ENCODE assay signal across 8 cellular contexts in genomic region chr1:151443846-151444790, GRCh38.
DNase-seq lines count a peak whose midpoint lies in the region; ATAC-seq and TF ChIP-seq lines count a peak whose summit lies in the region.

No MANE protein-coding gene starts in this region.

- peak overlapping the region; percentile 61 for H3K27ac Mint-ChIP-seq in activated naive CD8-positive, alpha-beta T cell

- H3K4me1 Mint-ChIP-seq in activated naive CD8-positive, alpha-beta T cell (ENCODE audit: low read depth) = peaks cover 60% of the 10 kb centered on the region

- DNase-seq in GM20000 (ENCODE audit: low spot score) (peak; percentile 67), NCI-H1092 treated with DMSO at 0.1 percent for 48 hours (lab: John Stamatoyannopoulos, UW) (peak; percentile 61), head of caudate nucleus (peak in 32 of 42 donors; percentile 10 to 86 (median 54)), retina (peak; percentile 60), ecto neural progenitor cell (ENCODE audit: low spot score) (no peak)

- H3K4me1 ChIP-seq in BLaER1 treated with 17β-estradiol and CSF1 and Interleukin-3, amounts not matched to agents 10 nM and 100 nM = peaks cover 20 to 50% (median 39%) of the 10 kb centered on the region in 10 experiments

- peak; percentile 99 for ATAC-seq in SK-N-SH treated with all-trans-retinoic acid at 6 μM for 48 hours

- no peak overlapping the region for H3K4me3 Mint-ChIP-seq in activated naive CD8-positive, alpha-beta T cell

- H3K9me3 ChIP-seq in BLaER1 treated with 17β-estradiol and CSF1 and Interleukin-3, amounts not matched to agents 10 nM and 100 nM (replicated peaks in 1 of 11) = peaks cover 0 to 4% (median 0%) of the 10 kb centered on the region in 11 experiments; a peak in 1 of 22 replicates

- H3K36me3 ChIP-seq in BLaER1 treated with 17β-estradiol and CSF1 and Interleukin-3, amounts not matched to agents 10 nM and 100 nM = peaks cover 30 to 64% (median 51%) of the 10 kb centered on the region in 11 experiments

- H3K27ac ChIP-seq in BLaER1 treated with 17β-estradiol and CSF1 and Interleukin-3, amounts not matched to agents 10 nM and 100 nM = peak overlapping the region in 7 of 11 experiments; percentile 8 to 49 (median 28); a peak in 8 of 22 replicates

- TF ChIP-seq CTCF in GM20000 (IDR thresholded peaks at IDR 0.05; ENCODE audit: extremely low read depth, missing control alignments) = peak; percentile 31

- H3K9me3 Mint-ChIP-seq in activated naive CD8-positive, alpha-beta T cell (ENCODE audit: low read depth) = no peaks in the 10 kb centered on the region

- peak overlapping the region in 5 of 11 experiments; percentile 11 to 55 (median 29); a peak in 3 of 22 replicates for H3K9ac ChIP-seq in BLaER1 treated with 17β-estradiol and CSF1 and Interleukin-3, amounts not matched to agents 10 nM and 100 nM

- peaks cover 69 to 100% (median 96%) of the 10 kb centered on the region in 11 experiments for H4K20me1 ChIP-seq in BLaER1 treated with 17β-estradiol and CSF1 and Interleukin-3, amounts not matched to agents 10 nM and 100 nM

- H3K4me2 ChIP-seq in BLaER1 treated with 17β-estradiol and CSF1 and Interleukin-3, amounts not matched to agents 10 nM and 100 nM = peak overlapping the region in 10 of 11 experiments; percentile 44 to 65 (median 46); a peak in 17 of 22 replicates

- intact Hi-C loops in head of caudate nucleus (cut with DNase I) = no loop called here

- H3K27me3 ChIP-seq in BLaER1 treated with 17β-estradiol and CSF1 and Interleukin-3, amounts not matched to agents 10 nM and 100 nM = no peaks in the 10 kb centered on the region

- no peaks in the 10 kb centered on the region for H3K27me3 Mint-ChIP-seq in activated naive CD8-positive, alpha-beta T cell

- peaks cover 8% of the 10 kb centered on the region for H3K36me3 Mint-ChIP-seq in activated naive CD8-positive, alpha-beta T cell

- H3K4me3 ChIP-seq in BLaER1 treated with 17β-estradiol and CSF1 and Interleukin-3, amounts not matched to agents 10 nM and 100 nM = no peak overlapping the region

TF ChIP-seq in SK-N-SH treated with all-trans-retinoic acid at 6 μM for 48 hours, 23 proteins besides CTCF, POLR2A, EP300 and RAD21:
- TF ChIP-seq, protein P1, sequence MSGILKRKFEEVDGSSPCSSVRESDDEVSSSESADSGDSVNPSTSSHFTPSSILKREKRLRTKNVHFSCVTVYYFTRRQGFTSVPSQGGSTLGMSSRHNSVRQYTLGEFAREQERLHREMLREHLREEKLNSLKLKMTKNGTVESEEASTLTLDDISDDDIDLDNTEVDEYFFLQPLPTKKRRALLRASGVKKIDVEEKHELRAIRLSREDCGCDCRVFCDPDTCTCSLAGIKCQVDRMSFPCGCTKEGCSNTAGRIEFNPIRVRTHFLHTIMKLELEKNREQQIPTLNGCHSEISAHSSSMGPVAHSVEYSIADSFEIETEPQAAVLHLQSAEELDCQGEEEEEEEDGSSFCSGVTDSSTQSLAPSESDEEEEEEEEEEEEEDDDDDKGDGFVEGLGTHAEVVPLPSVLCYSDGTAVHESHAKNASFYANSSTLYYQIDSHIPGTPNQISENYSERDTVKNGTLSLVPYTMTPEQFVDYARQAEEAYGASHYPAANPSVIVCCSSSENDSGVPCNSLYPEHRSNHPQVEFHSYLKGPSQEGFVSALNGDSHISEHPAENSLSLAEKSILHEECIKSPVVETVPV (CRISPR knock-in tag; IDR thresholded peaks at IDR 0.05) = no peak
- TF ChIP-seq TSHZ2 (CRISPR knock-in tag; IDR thresholded peaks at IDR 0.05) = no peak
- TF ChIP-seq, protein P2, sequence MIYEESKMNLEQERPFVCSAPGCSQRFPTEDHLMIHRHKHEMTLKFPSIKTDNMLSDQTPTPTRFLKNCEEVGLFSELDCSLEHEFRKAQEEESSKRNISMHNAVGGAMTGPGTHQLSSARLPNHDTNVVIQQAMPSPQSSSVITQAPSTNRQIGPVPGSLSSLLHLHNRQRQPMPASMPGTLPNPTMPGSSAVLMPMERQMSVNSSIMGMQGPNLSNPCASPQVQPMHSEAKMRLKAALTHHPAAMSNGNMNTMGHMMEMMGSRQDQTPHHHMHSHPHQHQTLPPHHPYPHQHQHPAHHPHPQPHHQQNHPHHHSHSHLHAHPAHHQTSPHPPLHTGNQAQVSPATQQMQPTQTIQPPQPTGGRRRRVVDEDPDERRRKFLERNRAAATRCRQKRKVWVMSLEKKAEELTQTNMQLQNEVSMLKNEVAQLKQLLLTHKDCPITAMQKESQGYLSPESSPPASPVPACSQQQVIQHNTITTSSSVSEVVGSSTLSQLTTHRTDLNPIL (CRISPR knock-in tag; IDR thresholded peaks at IDR 0.05; ENCODE audit: low read depth) = no peak
- TF ChIP-seq ZNF565 (CRISPR knock-in tag; conservative IDR thresholded peaks at IDR 0.05; ENCODE audit: low read depth) = no peak
- TF ChIP-seq ZFP3 (CRISPR knock-in tag; IDR thresholded peaks at IDR 0.05) = no peak
- TF ChIP-seq, protein P3, sequence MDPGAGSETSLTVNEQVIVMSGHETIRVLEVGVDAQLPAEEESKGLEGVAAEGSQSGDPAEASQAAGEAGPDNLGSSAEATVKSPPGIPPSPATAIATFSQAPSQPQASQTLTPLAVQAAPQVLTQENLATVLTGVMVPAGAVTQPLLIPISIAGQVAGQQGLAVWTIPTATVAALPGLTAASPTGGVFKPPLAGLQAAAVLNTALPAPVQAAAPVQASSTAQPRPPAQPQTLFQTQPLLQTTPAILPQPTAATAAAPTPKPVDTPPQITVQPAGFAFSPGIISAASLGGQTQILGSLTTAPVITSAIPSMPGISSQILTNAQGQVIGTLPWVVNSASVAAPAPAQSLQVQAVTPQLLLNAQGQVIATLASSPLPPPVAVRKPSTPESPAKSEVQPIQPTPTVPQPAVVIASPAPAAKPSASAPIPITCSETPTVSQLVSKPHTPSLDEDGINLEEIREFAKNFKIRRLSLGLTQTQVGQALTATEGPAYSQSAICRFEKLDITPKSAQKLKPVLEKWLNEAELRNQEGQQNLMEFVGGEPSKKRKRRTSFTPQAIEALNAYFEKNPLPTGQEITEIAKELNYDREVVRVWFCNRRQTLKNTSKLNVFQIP (CRISPR knock-in tag; IDR thresholded peaks at IDR 0.05; ENCODE audit: borderline replicate concordance, low read depth) = no peak
- no peak for TF ChIP-seq RARB (CRISPR knock-in tag; IDR thresholded peaks at IDR 0.05)
- TF ChIP-seq PPARA (CRISPR knock-in tag; IDR thresholded peaks at IDR 0.05; ENCODE audit: borderline replicate concordance) = no peak
- no peak for TF ChIP-seq BACH2 (CRISPR knock-in tag; IDR thresholded peaks at IDR 0.05; ENCODE audit: borderline replicate concordance)
TF ChIP-seq in SK-N-SH treated with all-trans-retinoic acid at 6 μM for 48 hours: peak in this region for 0.
